ENCODE assay signal across 1 cellular context in the genomic region with DNA sequence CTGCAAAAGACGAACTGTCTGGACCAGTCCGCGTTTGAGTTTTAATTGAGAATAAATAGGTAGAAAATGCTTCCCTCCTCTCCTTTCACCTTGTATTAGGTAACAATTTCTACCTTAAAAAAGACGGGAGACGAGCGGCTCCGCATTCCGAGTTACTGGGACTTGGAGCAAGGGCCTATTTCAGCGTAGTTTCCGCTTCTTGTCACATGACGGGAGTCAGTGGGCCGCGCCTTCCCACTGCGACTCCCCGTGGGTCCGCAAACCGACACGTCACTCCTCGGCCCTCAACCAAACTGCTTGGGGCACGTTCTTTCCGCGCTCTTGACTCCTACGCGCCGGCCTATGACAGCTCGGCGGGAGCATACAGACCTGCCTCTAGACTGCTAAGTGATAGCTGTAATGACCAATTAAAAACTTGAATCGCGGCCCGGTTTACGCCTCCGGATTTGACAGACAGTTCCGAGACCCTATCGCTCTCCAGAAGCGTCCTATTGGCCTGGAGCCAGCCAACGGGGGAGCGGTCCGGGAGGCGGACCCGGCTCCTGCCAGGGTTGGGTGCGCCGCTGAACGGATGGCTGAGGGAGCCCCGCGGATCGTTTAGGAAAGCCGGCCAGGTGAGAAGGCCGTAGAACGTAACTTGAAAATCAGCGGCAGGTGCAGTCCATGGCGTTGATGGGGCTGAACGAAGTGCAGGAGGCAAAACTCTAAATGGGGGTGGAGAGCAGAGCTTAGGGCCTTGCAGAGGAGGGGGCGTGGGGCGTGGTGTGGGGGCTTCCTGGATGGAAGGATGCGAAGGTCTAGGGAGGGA.
TF ChIP-seq lines count a peak whose summit lies in the region.

A gene (plus strand): TSS at position 548 of the 808 bp plus-strand sequence. CDS start 3,064 bp downstream, outside the sequence.

TF ChIP-seq in HEK293, 187 proteins besides CTCF, POLR2A, EP300 and RAD21 (continued from another document):
- TF ChIP-seq, protein P1, sequence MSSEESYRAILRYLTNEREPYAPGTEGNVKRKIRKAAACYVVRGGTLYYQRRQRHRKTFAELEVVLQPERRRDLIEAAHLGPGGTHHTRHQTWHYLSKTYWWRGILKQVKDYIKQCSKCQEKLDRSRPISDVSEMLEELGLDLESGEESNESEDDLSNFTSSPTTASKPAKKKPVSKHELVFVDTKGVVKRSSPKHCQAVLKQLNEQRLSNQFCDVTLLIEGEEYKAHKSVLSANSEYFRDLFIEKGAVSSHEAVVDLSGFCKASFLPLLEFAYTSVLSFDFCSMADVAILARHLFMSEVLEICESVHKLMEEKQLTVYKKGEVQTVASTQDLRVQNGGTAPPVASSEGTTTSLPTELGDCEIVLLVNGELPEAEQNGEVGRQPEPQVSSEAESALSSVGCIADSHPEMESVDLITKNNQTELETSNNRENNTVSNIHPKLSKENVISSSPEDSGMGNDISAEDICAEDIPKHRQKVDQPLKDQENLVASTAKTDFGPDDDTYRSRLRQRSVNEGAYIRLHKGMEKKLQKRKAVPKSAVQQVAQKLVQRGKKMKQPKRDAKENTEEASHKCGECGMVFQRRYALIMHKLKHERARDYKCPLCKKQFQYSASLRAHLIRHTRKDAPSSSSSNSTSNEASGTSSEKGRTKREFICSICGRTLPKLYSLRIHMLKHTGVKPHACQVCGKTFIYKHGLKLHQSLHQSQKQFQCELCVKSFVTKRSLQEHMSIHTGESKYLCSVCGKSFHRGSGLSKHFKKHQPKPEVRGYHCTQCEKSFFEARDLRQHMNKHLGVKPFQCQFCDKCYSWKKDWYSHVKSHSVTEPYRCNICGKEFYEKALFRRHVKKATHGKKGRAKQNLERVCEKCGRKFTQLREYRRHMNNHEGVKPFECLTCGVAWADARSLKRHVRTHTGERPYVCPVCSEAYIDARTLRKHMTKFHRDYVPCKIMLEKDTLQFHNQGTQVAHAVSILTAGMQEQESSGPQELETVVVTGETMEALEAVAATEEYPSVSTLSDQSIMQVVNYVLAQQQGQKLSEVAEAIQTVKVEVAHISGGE (tag by site-specific recombination; conservative IDR thresholded peaks at IDR 0.05; ENCODE audit: low read depth) = no peak; the same call in 1 of the 2 replicates
- no peak for TF ChIP-seq ZNF626 (tag by site-specific recombination; IDR thresholded peaks at IDR 0.05)
- TF ChIP-seq ZNF514 (tag by site-specific recombination; IDR thresholded peaks at IDR 0.05) = no peak
- TF ChIP-seq ZNF549 (tag by site-specific recombination; IDR thresholded peaks at IDR 0.05) = no peak
- TF ChIP-seq IKZF3 (tag by site-specific recombination; IDR thresholded peaks at IDR 0.05) = no peak; the same call in 1 of the 2 replicates
- TF ChIP-seq, protein P2, sequence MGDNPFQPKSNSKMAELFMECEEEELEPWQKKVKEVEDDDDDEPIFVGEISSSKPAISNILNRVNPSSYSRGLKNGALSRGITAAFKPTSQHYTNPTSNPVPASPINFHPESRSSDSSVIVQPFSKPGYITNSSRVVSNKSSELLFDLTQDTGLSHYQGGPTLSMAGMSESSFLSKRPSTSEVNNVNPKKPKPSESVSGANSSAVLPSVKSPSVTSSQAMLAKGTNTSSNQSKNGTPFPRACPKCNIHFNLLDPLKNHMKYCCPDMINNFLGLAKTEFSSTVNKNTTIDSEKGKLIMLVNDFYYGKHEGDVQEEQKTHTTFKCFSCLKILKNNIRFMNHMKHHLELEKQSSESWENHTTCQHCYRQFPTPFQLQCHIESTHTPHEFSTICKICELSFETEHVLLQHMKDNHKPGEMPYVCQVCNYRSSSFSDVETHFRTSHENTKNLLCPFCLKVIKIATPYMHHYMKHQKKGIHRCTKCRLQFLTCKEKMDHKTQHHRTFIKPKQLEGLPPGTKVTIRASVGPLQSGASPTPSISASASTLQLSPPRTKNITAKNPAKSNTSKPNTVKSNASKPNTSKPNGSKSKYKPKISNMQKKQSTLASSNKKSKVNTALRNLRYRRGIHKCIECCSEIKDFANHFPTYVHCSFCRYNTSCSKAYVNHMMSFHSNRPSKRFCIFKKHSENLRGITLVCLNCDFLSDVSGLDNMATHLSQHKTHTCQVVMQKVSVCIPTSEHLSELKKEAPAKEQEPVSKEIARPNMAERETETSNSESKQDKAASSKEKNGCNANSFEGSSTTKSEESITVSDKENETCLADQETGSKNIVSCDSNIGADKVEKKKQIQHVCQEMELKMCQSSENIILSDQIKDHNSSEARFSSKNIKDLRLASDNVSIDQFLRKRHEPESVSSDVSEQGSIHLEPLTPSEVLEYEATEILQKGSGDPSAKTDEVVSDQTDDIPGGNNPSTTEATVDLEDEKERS (tag by site-specific recombination; IDR thresholded peaks at IDR 0.05) = no peak
- no peak for TF ChIP-seq ZSCAN23 (tag by site-specific recombination; IDR thresholded peaks at IDR 0.05)
- TF ChIP-seq ZNF776 (tag by site-specific recombination; IDR thresholded peaks at IDR 0.05; ENCODE audit: borderline replicate concordance) = no peak
- TF ChIP-seq ZNF10 (tag by site-specific recombination; IDR thresholded peaks at IDR 0.05) = no peak
- peak; percentile 84; the same call in 1 of the 2 replicates for TF ChIP-seq ZNF561 (tag by site-specific recombination; IDR thresholded peaks at IDR 0.05; ENCODE audit: borderline replicate concordance)
- TF ChIP-seq ZNF391 (tag by site-specific recombination; IDR thresholded peaks at IDR 0.05; ENCODE audit: borderline replicate concordance, low read depth) = no peak
- TF ChIP-seq ZNF600 (tag by site-specific recombination; IDR thresholded peaks at IDR 0.05) = no peak
- TF ChIP-seq, protein P3, sequence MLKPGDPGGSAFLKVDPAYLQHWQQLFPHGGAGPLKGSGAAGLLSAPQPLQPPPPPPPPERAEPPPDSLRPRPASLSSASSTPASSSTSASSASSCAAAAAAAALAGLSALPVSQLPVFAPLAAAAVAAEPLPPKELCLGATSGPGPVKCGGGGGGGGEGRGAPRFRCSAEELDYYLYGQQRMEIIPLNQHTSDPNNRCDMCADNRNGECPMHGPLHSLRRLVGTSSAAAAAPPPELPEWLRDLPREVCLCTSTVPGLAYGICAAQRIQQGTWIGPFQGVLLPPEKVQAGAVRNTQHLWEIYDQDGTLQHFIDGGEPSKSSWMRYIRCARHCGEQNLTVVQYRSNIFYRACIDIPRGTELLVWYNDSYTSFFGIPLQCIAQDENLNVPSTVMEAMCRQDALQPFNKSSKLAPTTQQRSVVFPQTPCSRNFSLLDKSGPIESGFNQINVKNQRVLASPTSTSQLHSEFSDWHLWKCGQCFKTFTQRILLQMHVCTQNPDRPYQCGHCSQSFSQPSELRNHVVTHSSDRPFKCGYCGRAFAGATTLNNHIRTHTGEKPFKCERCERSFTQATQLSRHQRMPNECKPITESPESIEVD (tag by site-specific recombination; IDR thresholded peaks at IDR 0.05) = no peak
- no peak for TF ChIP-seq ZBTB7A (tag by site-specific recombination; IDR thresholded peaks at IDR 0.05; ENCODE audit: low read depth)
- TF ChIP-seq ZNF211 (tag by site-specific recombination; IDR thresholded peaks at IDR 0.05; ENCODE audit: low read depth) = no peak
TF ChIP-seq in HEK293: peak in this region for 32.
